Comparison of ENCODE assay signal across 14 cellular contexts in genomic region chr22:18157714-18158028, GRCh38. TPM values are rescaled to one million over a fixed set of nuclear protein-coding genes. Genes with fewer than 3 reads are reported as not detected.
A peak's percentile ranks its signal among the peaks of the same experiment; 100 is the strongest.
DNase-seq lines count a peak whose midpoint lies in the region; ATAC-seq and TF ChIP-seq lines count a peak whose summit lies in the region.
"Had no signal": no experiment of that assay in that cellular context is flagged by ENCODE, and none has a peak within 500 bp of the region (broad histone marks: within the 10 kb centered on the region; RNA-seq: fewer than 3 reads in every experiment).

No MANE protein-coding gene starts in this region.

- H3K36me3 ChIP-seq in parathyroid adenoma (ENCODE audit: control insufficient read depth, insufficient read depth, low read length) (no peaks in the 10 kb centered on the region), vagina (no peaks in the 10 kb centered on the region)
- H3K36me3 ChIP-seq: HAP-1 had no signal

- H3K4me3 Mint-ChIP-seq in activated naive CD8-positive, alpha-beta T cell treated with anti-CD3 and anti-CD28 coated beads, Interleukin-2, amount 10 ng/mL, durations not matched to agents 7 days and 5 days, result no peak overlapping the region
- H3K4me3 Mint-ChIP-seq in activated naive CD8-positive, alpha-beta T cell treated with anti-CD3 and anti-CD28 coated beads for 36 hours, result no peak overlapping the region
- H3K4me3 Mint-ChIP-seq: CD8-positive, alpha-beta memory T cell; IgD-negative memory B cell; nephron; stimulated activated naive CD8-positive, alpha-beta T cell treated with anti-CD3 and anti-CD28 coated beads, Interleukin-15, Interleukin-2, amounts not matched to agents 100 ng/mL and 50 ng/mL, for 24 hours had no signal

- POLR2A ChIA-PET in activated naive CD8-positive, alpha-beta T cell treated with anti-CD3 and anti-CD28 coated beads, Interleukin-2, amount 10 ng/mL, durations not matched to agents 7 days and 5 days (lab: Charles Lee), result no interaction called here

- H3K27ac ChIP-seq in epithelial cell of prostate, result peak overlapping the region; percentile 8
- no peak overlapping the region for H3K27ac ChIP-seq in parathyroid adenoma
- H3K27ac ChIP-seq in vagina, result peak overlapping the region; percentile 13
- H3K27ac ChIP-seq in foreskin keratinocyte, result no peak overlapping the region

- no peak for ATAC-seq in activated naive CD8-positive, alpha-beta T cell treated with anti-CD3 and anti-CD28 coated beads, Interleukin-2, amount 10 ng/mL, durations not matched to agents 7 days and 5 days (ENCODE audit: low read depth)
- no peak for ATAC-seq in GM18907 (IDR thresholded peaks at IDR 0.05; ENCODE audit: unreplicated experiment)
- no peak for ATAC-seq in foreskin keratinocyte

- TF ChIP-seq POLR2A in vagina (IDR thresholded peaks at IDR 0.05), result no peak

- peak overlapping the region; percentile 46 for H2AFZ ChIP-seq in parathyroid adenoma

- H3K4me2 ChIP-seq in parathyroid adenoma (ENCODE audit: low read length), result no peak overlapping the region

- peaks cover 25% of the 10 kb centered on the region for H3K36me3 Mint-ChIP-seq in activated naive CD8-positive, alpha-beta T cell treated with anti-CD3 and anti-CD28 coated beads, Interleukin-2, amount 10 ng/mL, durations not matched to agents 7 days and 5 days
- no peaks in the 10 kb centered on the region for H3K36me3 Mint-ChIP-seq in activated naive CD8-positive, alpha-beta T cell treated with anti-CD3 and anti-CD28 coated beads for 36 hours
- H3K36me3 Mint-ChIP-seq: IgD-negative memory B cell had no signal

- peaks cover 25% of the 10 kb centered on the region for H3K4me1 Mint-ChIP-seq in activated naive CD8-positive, alpha-beta T cell treated with anti-CD3 and anti-CD28 coated beads, Interleukin-2, amount 10 ng/mL, durations not matched to agents 7 days and 5 days
- peaks cover 2% of the 10 kb centered on the region for H3K4me1 Mint-ChIP-seq in activated naive CD8-positive, alpha-beta T cell treated with anti-CD3 and anti-CD28 coated beads for 36 hours

- H3K9ac ChIP-seq in parathyroid adenoma, result no peak overlapping the region

- no peaks in the 10 kb centered on the region for H3K27me3 Mint-ChIP-seq in activated naive CD8-positive, alpha-beta T cell treated with anti-CD3 and anti-CD28 coated beads, Interleukin-2, amount 10 ng/mL, durations not matched to agents 7 days and 5 days
- no peaks in the 10 kb centered on the region for H3K27me3 Mint-ChIP-seq in activated naive CD8-positive, alpha-beta T cell treated with anti-CD3 and anti-CD28 coated beads for 36 hours
- H3K27me3 Mint-ChIP-seq: CD8-positive, alpha-beta memory T cell; IgD-negative memory B cell; stimulated activated naive CD8-positive, alpha-beta T cell treated with anti-CD3 and anti-CD28 coated beads, Interleukin-15, Interleukin-2, amounts not matched to agents 100 ng/mL and 50 ng/mL, for 24 hours had no signal

- H3K9me3 ChIP-seq in parathyroid adenoma (ENCODE audit: control insufficient read depth, low read length) (no peaks in the 10 kb centered on the region), vagina (no peaks in the 10 kb centered on the region)
- H3K9me3 ChIP-seq: HAP-1 had no signal

- intact Hi-C loops in vagina (cut with DNase I), result no loop called here

- H3K27me3 ChIP-seq in parathyroid adenoma (ENCODE audit: control insufficient read depth, insufficient read depth, low read length), result no peaks in the 10 kb centered on the region
- no peaks in the 10 kb centered on the region for H3K27me3 ChIP-seq in vagina
- no peaks in the 10 kb centered on the region for H3K27me3 ChIP-seq in foreskin keratinocyte

- H3K4me1 ChIP-seq in parathyroid adenoma, result no peaks in the 10 kb centered on the region
- peaks cover 7% of the 10 kb centered on the region for H3K4me1 ChIP-seq in vagina
- H3K4me1 ChIP-seq in foreskin keratinocyte, result no peaks in the 10 kb centered on the region
- H3K4me1 ChIP-seq: HAP-1 had no signal

- no peak for DNase-seq in activated naive CD8-positive, alpha-beta T cell treated with anti-CD3 and anti-CD28 coated beads, Interleukin-2, amount 10 ng/mL, durations not matched to agents 7 days and 5 days
- DNase-seq in activated naive CD8-positive, alpha-beta T cell treated with anti-CD3 and anti-CD28 coated beads for 36 hours, result no peak
- no peak for DNase-seq in epithelial cell of prostate (ENCODE audit: low read depth, low spot score)
- DNase-seq in vagina (ENCODE audit: extremely low spot score in 2 of 2), result no peak
- DNase-seq in foreskin keratinocyte, result no peak
- no peak for DNase-seq in NCI-H2171 (lab: John Stamatoyannopoulos, UW)
- DNase-seq: activated CD4-positive, CD25-positive, alpha-beta regulatory T cell treated with anti-CD3 and anti-CD28 coated beads, Interleukin-2, amount 50 U/mL, for 72 hours had no signal

- H3K27ac Mint-ChIP-seq in activated naive CD8-positive, alpha-beta T cell treated with anti-CD3 and anti-CD28 coated beads, Interleukin-2, amount 10 ng/mL, durations not matched to agents 7 days and 5 days, result peak overlapping the region; percentile 61
- no peak overlapping the region for H3K27ac Mint-ChIP-seq in activated naive CD8-positive, alpha-beta T cell treated with anti-CD3 and anti-CD28 coated beads for 36 hours
- H3K27ac Mint-ChIP-seq: IgD-negative memory B cell; nephron; stimulated activated naive CD8-positive, alpha-beta T cell treated with anti-CD3 and anti-CD28 coated beads, Interleukin-15, Interleukin-2, amounts not matched to agents 100 ng/mL and 50 ng/mL, for 24 hours had no signal

- no peaks in the 10 kb centered on the region for H3K9me3 Mint-ChIP-seq in activated naive CD8-positive, alpha-beta T cell treated with anti-CD3 and anti-CD28 coated beads, Interleukin-2, amount 10 ng/mL, durations not matched to agents 7 days and 5 days
- no peaks in the 10 kb centered on the region for H3K9me3 Mint-ChIP-seq in activated naive CD8-positive, alpha-beta T cell treated with anti-CD3 and anti-CD28 coated beads for 36 hours
- H3K9me3 Mint-ChIP-seq: CD8-positive, alpha-beta memory T cell; IgD-negative memory B cell; nephron; stimulated activated naive CD8-positive, alpha-beta T cell treated with anti-CD3 and anti-CD28 coated beads, Interleukin-15, Interleukin-2, amounts not matched to agents 100 ng/mL and 50 ng/mL, for 24 hours had no signal

- H3K79me2 ChIP-seq in parathyroid adenoma, result no peaks in the 10 kb centered on the region

- H3K4me3 ChIP-seq in parathyroid adenoma (ENCODE audit: low read depth, low read length), result no peak overlapping the region
- H3K4me3 ChIP-seq in vagina, result no peak overlapping the region
- H3K4me3 ChIP-seq: HAP-1 had no signal

- TF ChIP-seq CTCF in parathyroid adenoma (IDR thresholded peaks at IDR 0.05) (no peak), vagina (IDR thresholded peaks at IDR 0.05) (no peak), foreskin keratinocyte (conservative IDR thresholded peaks at IDR 0.05) (no peak)

RNA-seq across cellular contexts. Expression of gene USP18, which starts 7.7 kb away (rescaled TPM):
- total RNA-seq in activated naive CD8-positive, alpha-beta T cell treated with anti-CD3 and anti-CD28 coated beads, Interleukin-2, amount 10 ng/mL, durations not matched to agents 7 days and 5 days, result 10 to 100 TPM; 53.2 to 58.0 TPM
- 10 to 100 TPM; 16.0 to 17.9 TPM for total RNA-seq in activated naive CD8-positive, alpha-beta T cell treated with anti-CD3 and anti-CD28 coated beads for 36 hours
- 9.8 TPM for total RNA-seq in vagina
- 14.6 and 19.8 TPM in 2 replicates for total RNA-seq in foreskin keratinocyte
- 11.8 and 14.0 TPM in 2 replicates for polyA plus RNA-seq in foreskin keratinocyte

RNA-seq across cellular contexts. Expression of gene TUBA8, which starts 47.1 kb away (rescaled TPM):
- 1 to 10 TPM in 1 of 2 experiments, under 1 TPM in 1; 0.99 to 3.7 TPM for total RNA-seq in activated naive CD8-positive, alpha-beta T cell treated with anti-CD3 and anti-CD28 coated beads, Interleukin-2, amount 10 ng/mL, durations not matched to agents 7 days and 5 days
- 1 to 10 TPM; 1.2 to 1.5 TPM for total RNA-seq in activated naive CD8-positive, alpha-beta T cell treated with anti-CD3 and anti-CD28 coated beads for 36 hours
- total RNA-seq in vagina (5.6 TPM), foreskin keratinocyte (0.32 and 0.34 TPM in 2 replicates)
- 0.45 TPM in 2 replicates for polyA plus RNA-seq in foreskin keratinocyte

Comparison
In these comparisons a context has a peak if more than half of its experiments do, and no peak if none do; other contexts are left out.
1. H3K27ac ChIP-seq: peak in epithelial cell of prostate (single experiment) and vagina (single experiment); none in parathyroid adenoma (single experiment) and foreskin keratinocyte (single experiment).